ENCODE assay signal across 1 cellular context in the genomic region with DNA sequence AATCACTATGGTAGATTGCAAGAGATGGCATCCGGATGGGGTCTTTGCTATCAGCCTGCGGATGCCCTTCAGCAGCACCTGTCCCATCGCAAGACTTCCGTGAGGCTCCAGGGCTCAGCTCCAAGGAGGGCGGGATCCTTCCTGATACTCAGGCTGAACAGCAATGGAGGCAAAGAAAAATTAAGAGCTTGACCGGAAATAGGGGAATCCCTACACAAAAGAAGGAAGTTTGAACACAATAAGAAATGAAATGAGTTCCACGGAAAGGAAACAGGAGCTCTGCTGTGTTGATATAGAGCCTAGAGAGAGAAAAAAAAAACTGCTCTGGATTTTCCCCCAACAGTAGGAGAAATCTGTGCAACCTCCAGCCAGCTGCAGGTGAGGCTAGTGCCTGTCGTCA.
TF ChIP-seq lines count a peak whose summit lies in the region.

No MANE protein-coding gene starts in this region.

TF ChIP-seq in HepG2, 621 proteins besides CTCF, POLR2A, EP300 and RAD21 (continued from another document):
- TF ChIP-seq THYN1 (CRISPR knock-in tag; IDR thresholded peaks at IDR 0.05; ENCODE audit: borderline replicate concordance, low read depth) (no peak), ZNF703 (CRISPR knock-in tag; IDR thresholded peaks at IDR 0.05; ENCODE audit: borderline replicate concordance) (no peak), XBP1 (CRISPR knock-in tag; IDR thresholded peaks at IDR 0.05) (no peak), NR2F1 (CRISPR knock-in tag; IDR thresholded peaks at IDR 0.05) (no peak), ZIK1 (CRISPR knock-in tag; IDR thresholded peaks at IDR 0.05; ENCODE audit: borderline replicate concordance, low read depth) (no peak)
- TF ChIP-seq, protein P1, sequence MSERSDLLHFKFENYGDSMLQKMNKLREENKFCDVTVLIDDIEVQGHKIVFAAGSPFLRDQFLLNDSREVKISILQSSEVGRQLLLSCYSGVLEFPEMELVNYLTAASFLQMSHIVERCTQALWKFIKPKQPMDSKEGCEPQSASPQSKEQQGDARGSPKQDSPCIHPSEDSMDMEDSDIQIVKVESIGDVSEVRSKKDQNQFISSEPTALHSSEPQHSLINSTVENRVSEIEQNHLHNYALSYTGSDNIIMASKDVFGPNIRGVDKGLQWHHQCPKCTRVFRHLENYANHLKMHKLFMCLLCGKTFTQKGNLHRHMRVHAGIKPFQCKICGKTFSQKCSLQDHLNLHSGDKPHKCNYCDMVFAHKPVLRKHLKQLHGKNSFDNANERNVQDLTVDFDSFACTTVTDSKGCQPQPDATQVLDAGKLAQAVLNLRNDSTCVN (CRISPR knock-in tag; IDR thresholded peaks at IDR 0.05; ENCODE audit: borderline replicate concordance): no peak
